8 cellular contexts compared by ENCODE assay signal in genomic region chr5:33180900-33181299, GRCh38.
A peak's percentile ranks its signal among the peaks of the same experiment; 100 is the strongest.
DNase-seq lines count a peak whose midpoint lies in the region; ATAC-seq and TF ChIP-seq lines count a peak whose summit lies in the region.

No MANE protein-coding gene starts in this region.

- POLR2A ChIA-PET in AG04450 (lab: Yijun Ruan, JAX): no interaction called here

- 63% methylated on average over 4 of the region's 4 CpGs for WGBS in right cardiac atrium

- DNase-seq in AG04450 (ENCODE audit: low read depth, low spot score): peak; percentile 13
- peak; percentile 41 for DNase-seq in HS-5 (ENCODE audit: low read depth)
- DNase-seq in SW480 (ENCODE audit: low spot score): peak; percentile 6
- no peak for DNase-seq in right cardiac atrium
- DNase-seq in posterior cingulate gyrus: no peak

- no peak overlapping the region for H3K4me3 ChIP-seq in AG04450 (ENCODE audit: low read depth, low read length)
- H3K4me3 ChIP-seq in right cardiac atrium (ENCODE audit: low read length): no peak overlapping the region

- H3K9me3 ChIP-seq in AG04450 (ENCODE audit: control insufficient read depth, insufficient read depth, low read length) (no peaks in the 10 kb centered on the region), right cardiac atrium (ENCODE audit: control insufficient read depth, low read length) (no peaks in the 10 kb centered on the region)

- CTCF ChIA-PET in AG04450 (lab: Charles Lee): interaction anchor here (0.6 to 4.0 kb wide), 27 partner anchors 11 to 488 kb away, joined by 3 to 30 read pairs (median 4); no protein-coding TSS in a partner anchor

- H3K4me1 ChIP-seq in right cardiac atrium (ENCODE audit: control insufficient read depth, insufficient read depth, low read length): no peaks in the 10 kb centered on the region

- TF ChIP-seq CTCF in AG04450 (IDR thresholded peaks at IDR 0.05; ENCODE audit: low read depth, low read length): peak; percentile 63

- H3K27me3 ChIP-seq in AG04450 (ENCODE audit: control insufficient read depth, insufficient read depth, low read length): no peaks in the 10 kb centered on the region
- no peaks in the 10 kb centered on the region for H3K27me3 ChIP-seq in right cardiac atrium (ENCODE audit: control insufficient read depth, insufficient read depth)

- ATAC-seq in right cardiac atrium: peak; percentile 48 to 59
- ATAC-seq in GM18498 (IDR thresholded peaks at IDR 0.05; ENCODE audit: unreplicated experiment): no peak
- no peak for ATAC-seq in GM19452 (IDR thresholded peaks at IDR 0.05; ENCODE audit: unreplicated experiment)
- no peak for ATAC-seq in GM21737 (IDR thresholded peaks at IDR 0.05; ENCODE audit: unreplicated experiment)

- H3K27ac ChIP-seq in AG04450 (ENCODE audit: low read depth, low read length) (no peak overlapping the region), right cardiac atrium (ENCODE audit: low read length) (no peak overlapping the region)

- intact Hi-C loops in right cardiac atrium (cut with DNase I): no loop called here
- intact Hi-C loops in posterior cingulate gyrus (cut with DNase I): no loop called here

Comparison
In these comparisons a context has a peak if more than half of its experiments do, and no peak if none do; other contexts are left out.
1. DNase-seq: peak in AG04450 (single experiment), HS-5 (single experiment) and SW480 (single experiment); none in right cardiac atrium (0 of 3) and posterior cingulate gyrus (0 of 10).
2. ATAC-seq: peak in right cardiac atrium (2 of 2); none in GM18498 (single experiment), GM19452 (single experiment) and GM21737 (single experiment).